ENCODE assay signal across 17 cellular contexts in genomic region chr9:16236882-16237281, GRCh38.
DNase-seq lines count a peak whose midpoint lies in the region; TF ChIP-seq lines count a peak whose summit lies in the region.
"Had no signal": no experiment of that assay in that cellular context is flagged by ENCODE, and none has a peak within 500 bp of the region (broad histone marks: within the 10 kb centered on the region; RNA-seq: fewer than 3 reads in every experiment).

No MANE protein-coding gene starts in this region.

- no peak overlapping the region for H3K4ac ChIP-seq in mesenchymal stem cell (ENCODE audit: low read depth in 1 of 2, low read length in 2 of 2)

- H4K91ac ChIP-seq in mesenchymal stem cell (ENCODE audit: low read length): no peak overlapping the region

- H2BK120ac ChIP-seq in mesenchymal stem cell (ENCODE audit: low read depth, low read length): no peak overlapping the region

- 7 to 10% methylated on average over 7 of the region's 7 CpGs for WGBS in GM23248 (ENCODE audit: low coverage in 1 of 2, low lambda C conversion rate in 2 of 2, missing lambda C conversion rate in 2 of 2), 2 experiments
- 93% methylated on average over 7 of the region's 7 CpGs for WGBS in mesenchymal stem cell

- CTCF ChIA-PET in OCI-LY7 (lab: Charles Lee; ENCODE audit: unreplicated experiment): no interaction called here

- in situ Hi-C loops in GM23248 (cut with MboI): no loop called here

- no peaks in the 10 kb centered on the region for H3K79me1 ChIP-seq in mesenchymal stem cell (replicated peaks; ENCODE audit: low read length, poor library complexity, severe bottlenecking)

- H3K9ac ChIP-seq in GM23248: peak overlapping the region; percentile 65
- peak overlapping the region; percentile 68 for H3K9ac ChIP-seq in mesenchymal stem cell (ENCODE audit: low read length)
- H3K9ac ChIP-seq in subcutaneous abdominal adipose tissue (ENCODE audit: low read length in 5 of 5): peak overlapping the region in 1 of 5 donors; percentile 23
- H3K9ac ChIP-seq: BLaER1 had no signal

- H2AFZ ChIP-seq in GM23248 (peak overlapping the region; percentile 55), mesenchymal stem cell (ENCODE audit: low read depth, low read length) (no peak overlapping the region), OCI-LY7 (ENCODE audit: low read length) (no peak overlapping the region)

- no peak overlapping the region for H2AK5ac ChIP-seq in mesenchymal stem cell (ENCODE audit: low read length, severe bottlenecking)

- H3K4me1 ChIP-seq in GM23248 (ENCODE audit: insufficient read depth) (peaks cover 32% of the 10 kb centered on the region), mesenchymal stem cell (ENCODE audit: control insufficient read depth, insufficient read depth, low read depth, low read length) (peaks cover 12% of the 10 kb centered on the region), subcutaneous abdominal adipose tissue (ENCODE audit: control insufficient read depth in 5 of 5, insufficient read depth in 5 of 5, low read length in 5 of 5) (peaks cover 2 to 15% (median 12%) of the 10 kb centered on the region in 5 donors), OCI-LY7 (ENCODE audit: insufficient read depth, low read length, poor library complexity, severe bottlenecking) (no peaks in the 10 kb centered on the region)
- H3K4me1 ChIP-seq: Peyer's patch had no signal

- H3K36me3 ChIP-seq in GM23248 (ENCODE audit: low read depth): no peaks in the 10 kb centered on the region
- no peaks in the 10 kb centered on the region for H3K36me3 ChIP-seq in mesenchymal stem cell (ENCODE audit: control insufficient read depth in 1 of 2, insufficient read depth in 2 of 2, low read depth in 1 of 2, low read length in 2 of 2)
- no peaks in the 10 kb centered on the region for H3K36me3 ChIP-seq in subcutaneous abdominal adipose tissue (ENCODE audit: control insufficient read depth in 5 of 5, insufficient read depth in 5 of 5, low read length in 5 of 5)
- no peaks in the 10 kb centered on the region for H3K36me3 ChIP-seq in OCI-LY7 (ENCODE audit: insufficient read depth, low read length)
- H3K36me3 ChIP-seq: Peyer's patch had no signal

- intact Hi-C loops in OCI-LY7 (cut with micrococcal nuclease; ENCODE audit: unreplicated experiment): no loop called here

- no peaks in the 10 kb centered on the region for H4K20me1 ChIP-seq in GM23248 (ENCODE audit: insufficient read depth)
- H4K20me1 ChIP-seq in OCI-LY7 (ENCODE audit: insufficient read depth, low read length): no peaks in the 10 kb centered on the region
- H4K20me1 ChIP-seq: BLaER1 had no signal

- DNase-seq in GM23248 (peak; percentile 67), epithelial cell of proximal tubule (ENCODE audit: low read depth) (peak; percentile 16), mesenchymal stem cell (no peak), OCI-LY7 (ENCODE audit: low spot score) (no peak), DMS 273 (lab: John Stamatoyannopoulos, UW; ENCODE audit: unreplicated experiment) (no peak)
- DNase-seq in stimulated activated CD4-positive, alpha-beta T cell treated with anti-CD3 and anti-CD28 coated beads, Interleukin-4, amount 100 ng/mL, for 1 hour: no peak
- DNase-seq: DMS 273 treated with DMSO at 0.1 percent for 48 hours; dorsolateral prefrontal cortex; GF-D8; hypothalamus; kidney; NCI-H1417; Peyer's patch; stimulated activated CD4-positive, alpha-beta T cell treated with anti-CD3 and anti-CD28 coated beads, Interleukin-2, amount 100 ng/mL, for 24 hours; T1000 had no signal

- H3K27me3 ChIP-seq in GM23248 (replicated peaks; ENCODE audit: insufficient read depth): no peaks in the 10 kb centered on the region
- H3K27me3 ChIP-seq in mesenchymal stem cell (ENCODE audit: control insufficient read depth in 1 of 2, insufficient read depth in 1 of 2, low read length in 2 of 2): no peaks in the 10 kb centered on the region
- no peaks in the 10 kb centered on the region for H3K27me3 ChIP-seq in subcutaneous abdominal adipose tissue (ENCODE audit: control insufficient read depth in 5 of 5, insufficient read depth in 4 of 5, low read length in 5 of 5)
- H3K27me3 ChIP-seq: BLaER1, dorsolateral prefrontal cortex, Peyer's patch had no signal

- no TSS peak for BruUV-seq in OCI-LY7 (replicated peaks; lab: Mats Ljungman, UMichigan)

- H3K4me3 ChIP-seq in GM23248: 0 out of 2 replicates have a peak overlapping the region, but pooled peaks have one; percentile 11
- no peak overlapping the region for H3K4me3 ChIP-seq in epithelial cell of proximal tubule (ENCODE audit: low read depth, low read length)
- no peak overlapping the region for H3K4me3 ChIP-seq in mesenchymal stem cell (ENCODE audit: insufficient read depth in 1 of 2, low read depth in 1 of 2, low read length in 2 of 2)
- no peak overlapping the region for H3K4me3 ChIP-seq in subcutaneous abdominal adipose tissue (ENCODE audit: low read depth in 1 of 5, low read length in 5 of 5)
- H3K4me3 ChIP-seq in OCI-LY7 (ENCODE audit: low read depth, low read length, poor library complexity, severe bottlenecking): no peak overlapping the region
- H3K4me3 ChIP-seq: BLaER1, dorsolateral prefrontal cortex, Peyer's patch had no signal

- H3K79me2 ChIP-seq in GM23248 (ENCODE audit: insufficient read depth) (no peaks in the 10 kb centered on the region), OCI-LY7 (ENCODE audit: insufficient read depth, low read depth, low read length) (no peaks in the 10 kb centered on the region)

- no peak overlapping the region for H3K23ac ChIP-seq in mesenchymal stem cell (ENCODE audit: low read length in 2 of 2)

- H3K4me2 ChIP-seq in GM23248 (ENCODE audit: unreplicated experiment): peak overlapping the region; percentile 56
- no peak overlapping the region for H3K4me2 ChIP-seq in mesenchymal stem cell (ENCODE audit: low read length, poor library complexity, severe bottlenecking)
- H3K4me2 ChIP-seq in OCI-LY7 (ENCODE audit: low read length): no peak overlapping the region
- H3K4me2 ChIP-seq: BLaER1 had no signal

- H3K9me2 ChIP-seq in GM23248 (ENCODE audit: insufficient read depth) (no peaks in the 10 kb centered on the region), OCI-LY7 (ENCODE audit: insufficient read depth, low read length) (no peaks in the 10 kb centered on the region)

- H3K27ac ChIP-seq in GM23248: peak overlapping the region; percentile 83
- no peak overlapping the region for H3K27ac ChIP-seq in mesenchymal stem cell (ENCODE audit: low read length, poor library complexity, severe bottlenecking)
- peak overlapping the region; percentile 58 for H3K27ac ChIP-seq in subcutaneous abdominal adipose tissue (ENCODE audit: low read depth, low read length)
- no peak overlapping the region for H3K27ac ChIP-seq in OCI-LY7 (ENCODE audit: low read depth, low read length, poor library complexity, severe bottlenecking)
- H3K27ac ChIP-seq: BLaER1, dorsolateral prefrontal cortex, Peyer's patch had no signal

- H2BK15ac ChIP-seq in mesenchymal stem cell (ENCODE audit: low read depth, poor library complexity, severe bottlenecking): no peak overlapping the region

- no peak overlapping the region for H2BK5ac ChIP-seq in mesenchymal stem cell (ENCODE audit: low read depth, low read length, poor library complexity, severe bottlenecking)

- H3F3A ChIP-seq in GM23248 (ENCODE audit: insufficient read depth): peaks cover 20% of the 10 kb centered on the region

- POLR2A ChIA-PET in OCI-LY7 (lab: Charles Lee): no interaction called here

- no peak overlapping the region for H4K8ac ChIP-seq in mesenchymal stem cell (ENCODE audit: low read length)

- no peak for TF ChIP-seq CTCF in epithelial cell of proximal tubule (conservative IDR thresholded peaks at IDR 0.05; ENCODE audit: low read depth, low read length)
- TF ChIP-seq CTCF in OCI-LY7 (conservative IDR thresholded peaks at IDR 0.05; ENCODE audit: low read length): no peak

- H2BK12ac ChIP-seq in mesenchymal stem cell (ENCODE audit: low read length in 2 of 2): no peak overlapping the region

- H3K9me3 ChIP-seq in GM23248 (ENCODE audit: low read depth) (no peaks in the 10 kb centered on the region), mesenchymal stem cell (ENCODE audit: control insufficient read depth, low read length) (peaks cover 5% of the 10 kb centered on the region), subcutaneous abdominal adipose tissue (ENCODE audit: control insufficient read depth in 5 of 5, low read length in 5 of 5) (peaks cover 0 to 17% (median 0%) of the 10 kb centered on the region in 5 donors), OCI-LY7 (ENCODE audit: low read length) (0 out of 2 replicates have a peak, but pooled peaks cover 4% of the 10 kb centered on the region)

- H3K18ac ChIP-seq in mesenchymal stem cell (ENCODE audit: low read depth in 1 of 2, low read length in 2 of 2): no peak overlapping the region

- H3K14ac ChIP-seq in mesenchymal stem cell (ENCODE audit: low read length in 2 of 2): no peak overlapping the region

Comparison
In these comparisons a context has a peak if more than half of its experiments do, and no peak if none do; other contexts are left out.
1. DNase-seq: peak in GM23248 (single experiment) and epithelial cell of proximal tubule (single experiment); none in mesenchymal stem cell (single experiment), OCI-LY7 (single experiment), DMS 273 (single experiment) and stimulated activated CD4-positive, alpha-beta T cell treated with anti-CD3 and anti-CD28 coated beads, Interleukin-4, amount 100 ng/mL, for 1 hour (single experiment).
2. H3K27ac ChIP-seq: peak in GM23248 (single experiment) and subcutaneous abdominal adipose tissue (single experiment); none in mesenchymal stem cell (single experiment) and OCI-LY7 (single experiment).